Comparison of ENCODE assay signal across 8 cellular contexts in the genomic region with DNA sequence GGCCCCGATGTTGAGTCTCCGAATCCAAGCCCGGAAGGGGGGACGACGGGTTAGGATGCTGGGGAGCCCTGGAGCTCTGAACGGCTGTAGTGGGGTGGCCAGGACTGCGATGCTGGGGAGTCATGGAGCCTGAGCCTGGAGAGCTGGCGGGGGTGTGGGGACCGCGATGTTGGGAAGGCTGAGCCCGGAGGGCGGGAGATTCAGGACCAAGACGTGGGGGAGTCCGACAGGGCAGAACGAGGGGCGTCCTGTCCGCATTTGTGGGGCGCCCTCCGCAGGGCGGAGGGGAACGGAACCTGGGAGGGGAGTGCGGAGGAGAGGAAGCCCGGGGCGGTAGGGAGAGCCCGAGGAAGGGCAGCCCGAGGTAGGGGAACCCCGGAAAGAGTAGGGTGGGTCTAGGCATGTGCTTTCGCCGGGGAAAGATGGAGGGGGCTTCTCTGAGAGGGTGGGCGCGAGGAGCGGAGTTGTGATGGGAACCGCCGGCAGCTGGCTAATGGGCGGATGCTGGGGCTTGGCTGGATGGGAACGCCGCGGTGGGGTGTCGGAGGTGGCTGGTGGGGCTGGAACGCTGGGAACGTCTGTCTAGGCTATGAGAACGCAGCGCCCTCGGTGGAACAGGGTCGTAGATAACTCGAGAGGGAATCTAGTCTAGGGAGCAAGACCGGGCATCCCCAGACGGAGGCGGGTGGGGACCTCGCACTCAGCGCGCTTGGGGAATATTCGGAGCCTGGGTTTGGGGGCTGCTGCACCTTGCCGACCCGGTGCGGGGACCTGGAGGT. TPM values are rescaled to one million over a fixed set of nuclear protein-coding genes. Genes with fewer than 3 reads are reported as not detected.
DNase-seq lines count a peak whose midpoint lies in the region; ATAC-seq, FAIRE-seq and TF ChIP-seq lines count a peak whose summit lies in the region.

No MANE protein-coding gene starts in this region.

- no peaks in the 10 kb centered on the region for H3K27me3 Mint-ChIP-seq in CD8-positive, alpha-beta memory T cell

- peak overlapping the region; percentile 88 to 100 (median 96) for H3K27ac Mint-ChIP-seq in CD8-positive, alpha-beta memory T cell

- peaks cover 0 to 33% (median 1%) of the 10 kb centered on the region in 3 donors for H3K36me3 Mint-ChIP-seq in CD8-positive, alpha-beta memory T cell

- peak overlapping the region; percentile 92 to 100 (median 99) for H3K4me3 Mint-ChIP-seq in CD8-positive, alpha-beta memory T cell

- H3K9ac ChIP-seq in SU-DHL-6 (ENCODE audit: low read length) (peak overlapping the region; percentile 94), kidney (ENCODE audit: low read length in 2 of 2) (peak overlapping the region; percentile 72 to 73)

- peak; percentile 81 for TF ChIP-seq CTCF in SU-DHL-6 (IDR thresholded peaks at IDR 0.05; ENCODE audit: insufficient read depth, low read length, poor library complexity, severe bottlenecking)
- peak; percentile 12 for TF ChIP-seq CTCF in brain microvascular endothelial cell (IDR thresholded peaks at IDR 0.05; ENCODE audit: low read depth, low read length, missing control alignments)
- no peak for TF ChIP-seq CTCF in kidney (IDR thresholded peaks at IDR 0.05; ENCODE audit: borderline replicate concordance, extremely low read depth, insufficient read depth)

- CTCF ChIA-PET in CD8-positive, alpha-beta memory T cell (lab: Charles Lee) = interaction anchor here (0.8 to 4.4 kb wide), 21 partner anchors 10 to 99 kb away, joined by 3 to 57 read pairs (median 5); partner anchors contain the start of gene MCM3

- no peak for FAIRE-seq in kidney (lab: Jason Lieb, UNC)

- H4K20me1 ChIP-seq in SU-DHL-6 (ENCODE audit: low read depth, low read length) = no peaks in the 10 kb centered on the region

- H3K9me2 ChIP-seq in SU-DHL-6 (replicated peaks; ENCODE audit: insufficient read depth, low read length) = no peaks in the 10 kb centered on the region

- peak; percentile 31 to 73 (median 57) for DNase-seq in CD8-positive, alpha-beta memory T cell
- DNase-seq in brain microvascular endothelial cell (peak; percentile 6), kidney (peak; percentile 85), amniotic stem cell (lab: John Stamatoyannopoulos, UW) (no peak)
- DNase-seq in stimulated activated CD4-positive, alpha-beta T cell treated with anti-CD3 and anti-CD28 coated beads, Interleukin-1b, Interleukin-23, amount 100 ng/mL, for 4 hours (ENCODE audit: low read depth in 2 of 2) = peak; percentile 20 to 25

- no peaks in the 10 kb centered on the region for H3K9me3 Mint-ChIP-seq in CD8-positive, alpha-beta memory T cell

- intact Hi-C loops in kidney (cut with DNase I) = no loop called here

- no peaks in the 10 kb centered on the region for H3K27me3 ChIP-seq in CD8-positive, alpha-beta memory T cell (ENCODE audit: insufficient read depth, low read length, poor library complexity, severe bottlenecking)
- H3K27me3 ChIP-seq in SU-DHL-6 (ENCODE audit: low read length) (no peaks in the 10 kb centered on the region), brain microvascular endothelial cell (replicated peaks) (no peaks in the 10 kb centered on the region)

- peak overlapping the region; percentile 94 for H3K4me3 ChIP-seq in CD8-positive, alpha-beta memory T cell (ENCODE audit: low read length)
- H3K4me3 ChIP-seq in SU-DHL-6 (ENCODE audit: insufficient read depth, low read length, poor library complexity, severe bottlenecking) (peak overlapping the region; percentile 97), brain microvascular endothelial cell (ENCODE audit: low read depth, low read length) (peak overlapping the region; percentile 80), kidney (ENCODE audit: low read length in 2 of 2) (peak overlapping the region; percentile 68 to 69)

- H3K4me1 ChIP-seq in CD8-positive, alpha-beta memory T cell (ENCODE audit: insufficient read depth, low read length) = peaks cover 35% of the 10 kb centered on the region
- H3K4me1 ChIP-seq in kidney (ENCODE audit: control insufficient read depth in 1 of 2, insufficient read depth in 1 of 2, low read depth in 1 of 2, low read length in 2 of 2) = peaks cover 0 to 4% of the 10 kb centered on the region in 2 donors

- H3K79me2 ChIP-seq in SU-DHL-6 (ENCODE audit: insufficient read depth, low read length) = peaks cover 53% of the 10 kb centered on the region

- H3K27ac ChIP-seq in CD8-positive, alpha-beta memory T cell (ENCODE audit: low read depth, low read length) = peak overlapping the region; percentile 95
- peak overlapping the region; percentile 44 for H3K27ac ChIP-seq in SU-DHL-6 (ENCODE audit: low read depth, low read length)
- peak overlapping the region; percentile 22 for H3K27ac ChIP-seq in brain microvascular endothelial cell
- peak overlapping the region; percentile 23 to 48 for H3K27ac ChIP-seq in kidney (ENCODE audit: low read depth in 2 of 2, low read length in 2 of 2)

- ATAC-seq in GM19328 (IDR thresholded peaks at IDR 0.05; ENCODE audit: unreplicated experiment) = peak; percentile 39
- ATAC-seq in HG03442 (IDR thresholded peaks at IDR 0.05; ENCODE audit: unreplicated experiment) = peak; percentile 34

- no peaks in the 10 kb centered on the region for H3K36me3 ChIP-seq in CD8-positive, alpha-beta memory T cell (ENCODE audit: insufficient read depth, low read length)
- H3K36me3 ChIP-seq in SU-DHL-6 (ENCODE audit: low read length) (peaks cover 6% of the 10 kb centered on the region; the same call in 1 of the 2 replicates), brain microvascular endothelial cell (replicated peaks) (no peaks in the 10 kb centered on the region), kidney (ENCODE audit: control insufficient read depth in 1 of 2, insufficient read depth in 2 of 2, low read length in 2 of 2) (no peaks in the 10 kb centered on the region)

- peaks cover 14% of the 10 kb centered on the region for H3F3A ChIP-seq in SU-DHL-6 (ENCODE audit: insufficient read depth)

- in situ Hi-C loops in brain microvascular endothelial cell (cut with HindIII; ENCODE audit: low pct_ligation_motif_present, low sequenced_read_pairs) = no loop called here

- H3K9me3 ChIP-seq in CD8-positive, alpha-beta memory T cell (ENCODE audit: low read length) = no peaks in the 10 kb centered on the region
- H3K9me3 ChIP-seq in SU-DHL-6 (ENCODE audit: insufficient read depth, low read length) (no peaks in the 10 kb centered on the region), kidney (ENCODE audit: control insufficient read depth in 1 of 2, low read length in 2 of 2) (no peaks in the 10 kb centered on the region)

- peak overlapping the region; percentile 85 for H3K4me2 ChIP-seq in SU-DHL-6 (ENCODE audit: low read depth, low read length, poor library complexity, severe bottlenecking)

- POLR2A ChIA-PET in CD8-positive, alpha-beta memory T cell (lab: Charles Lee) = interaction anchor here (0.7 to 4.1 kb wide), 14 partner anchors 9 to 214 kb away, joined by 3 to 48 read pairs (median 6); partner anchors contain the start of gene MCM3

- H2AFZ ChIP-seq in SU-DHL-6 (ENCODE audit: low read depth, low read length, severe bottlenecking) = peak overlapping the region; percentile 85

- H3K4me1 Mint-ChIP-seq in CD8-positive, alpha-beta memory T cell = peaks cover 42 to 59% (median 56%) of the 10 kb centered on the region in 3 donors

RNA-seq across cellular contexts. Expression of gene PAQR8, which starts 0.7 kb away (rescaled TPM):
- 10 to 100 TPM; 10.2 to 11.7 TPM for total RNA-seq in CD8-positive, alpha-beta memory T cell
- polyA plus RNA-seq in CD8-positive, alpha-beta memory T cell = 17.9 TPM
- 7.5 TPM for total RNA-seq in kidney
- 5.9 TPM for polyA plus RNA-seq in kidney (ENCODE audit: insufficient read depth, low read depth, low replicate concordance)

RNA-seq across cellular contexts. Expression of gene EFHC1, which starts 57.5 kb away (rescaled TPM):
- total RNA-seq in CD8-positive, alpha-beta memory T cell = 1 to 10 TPM; 2.6 to 5.1 TPM
- 1.9 TPM for polyA plus RNA-seq in CD8-positive, alpha-beta memory T cell
- 33.9 TPM for total RNA-seq in kidney
- polyA plus RNA-seq in kidney (ENCODE audit: insufficient read depth, low read depth, low replicate concordance) = 25.4 TPM

Comparison
In these comparisons a context has a peak if more than half of its experiments do, and no peak if none do; other contexts are left out.
1. H3K27ac ChIP-seq: peak in every context shown above with its lines; median percentile 95 in CD8-positive, alpha-beta memory T cell; 44 in SU-DHL-6; 36 in kidney; 22 in brain microvascular endothelial cell.